8 cellular contexts compared by ENCODE assay signal in genomic region chr3:142027713-142028112, GRCh38.
DNase-seq lines count a peak whose midpoint lies in the region; ATAC-seq lines count a peak whose summit lies in the region.

No MANE protein-coding gene starts in this region.

- no peaks in the 10 kb centered on the region for H3K27me3 ChIP-seq in BLaER1 treated with 17β-estradiol and CSF1 and Interleukin-3, amounts not matched to agents 10 nM and 100 nM
- H3K27me3 ChIP-seq in endocrine pancreas (ENCODE audit: control insufficient read depth, insufficient read depth, low read length): no peaks in the 10 kb centered on the region
- no peaks in the 10 kb centered on the region for H3K27me3 ChIP-seq in naive thymus-derived CD4-positive, alpha-beta T cell (ENCODE audit: control insufficient read depth in 2 of 2, insufficient read depth in 2 of 2, low read length in 2 of 2)

- H3K27me3 Mint-ChIP-seq in naive thymus-derived CD4-positive, alpha-beta T cell: no peaks in the 10 kb centered on the region

- no peaks in the 10 kb centered on the region for H3K9me3 ChIP-seq in BLaER1 treated with 17β-estradiol and CSF1 and Interleukin-3, amounts not matched to agents 10 nM and 100 nM (replicated peaks in 1 of 11)
- no peaks in the 10 kb centered on the region for H3K9me3 ChIP-seq in endocrine pancreas (ENCODE audit: control insufficient read depth, low read length)
- no peaks in the 10 kb centered on the region for H3K9me3 ChIP-seq in naive thymus-derived CD4-positive, alpha-beta T cell (ENCODE audit: control insufficient read depth in 2 of 3, low read length in 3 of 3)

- H3K4me1 ChIP-seq in BLaER1 treated with 17β-estradiol and CSF1 and Interleukin-3, amounts not matched to agents 10 nM and 100 nM: peaks cover 5 to 36% (median 15%) of the 10 kb centered on the region in 10 experiments
- H3K4me1 ChIP-seq in endocrine pancreas (ENCODE audit: control insufficient read depth, insufficient read depth, low read length): no peaks in the 10 kb centered on the region
- H3K4me1 ChIP-seq in naive thymus-derived CD4-positive, alpha-beta T cell (ENCODE audit: control insufficient read depth in 2 of 2, insufficient read depth in 2 of 2, low read length in 2 of 2): no peaks in the 10 kb centered on the region

- no peaks in the 10 kb centered on the region for H4K20me1 ChIP-seq in BLaER1 treated with 17β-estradiol and CSF1 and Interleukin-3, amounts not matched to agents 10 nM and 100 nM

- peak overlapping the region; percentile 6 to 84 (median 55) for H3K27ac Mint-ChIP-seq in naive thymus-derived CD4-positive, alpha-beta T cell

- peaks cover 0 to 18% (median 8%) of the 10 kb centered on the region in 11 experiments; a peak in 12 of 22 replicates for H3K36me3 ChIP-seq in BLaER1 treated with 17β-estradiol and CSF1 and Interleukin-3, amounts not matched to agents 10 nM and 100 nM
- no peaks in the 10 kb centered on the region for H3K36me3 ChIP-seq in endocrine pancreas (ENCODE audit: control insufficient read depth, insufficient read depth, low read length)
- H3K36me3 ChIP-seq in naive thymus-derived CD4-positive, alpha-beta T cell (ENCODE audit: control insufficient read depth in 2 of 3, insufficient read depth in 3 of 3, low read length in 3 of 3): no peaks in the 10 kb centered on the region

- peaks cover 0 to 9% (median 0%) of the 10 kb centered on the region in 5 donors for H3K36me3 Mint-ChIP-seq in naive thymus-derived CD4-positive, alpha-beta T cell

- DNase-seq in SK-MEL-5 (ENCODE audit: low read depth, low spot score) (peak; percentile 36), OCI-M2 (lab: John Stamatoyannopoulos, UW; ENCODE audit: unreplicated experiment) (no peak)
- peak in 6 of 9 donors; percentile 3 to 31 (median 16) for DNase-seq in naive thymus-derived CD4-positive, alpha-beta T cell

- POLR2A ChIA-PET in naive thymus-derived CD4-positive, alpha-beta T cell (lab: Charles Lee): interaction anchor here (0.7 to 1.3 kb wide), 2 partner anchors 12 to 974 kb away, joined by 3 to 4 read pairs; partner anchors contain the start of gene U2SURP

- H3K4me1 Mint-ChIP-seq in naive thymus-derived CD4-positive, alpha-beta T cell: peaks cover 13 to 50% (median 48%) of the 10 kb centered on the region in 7 donors

- H3K4me2 ChIP-seq in BLaER1 treated with 17β-estradiol and CSF1 and Interleukin-3, amounts not matched to agents 10 nM and 100 nM: peak overlapping the region; percentile 67 to 91 (median 78)

- peak overlapping the region; percentile 43 to 70 (median 62) for H3K4me3 ChIP-seq in BLaER1 treated with 17β-estradiol and CSF1 and Interleukin-3, amounts not matched to agents 10 nM and 100 nM
- peak overlapping the region; percentile 84 for H3K4me3 ChIP-seq in endocrine pancreas (ENCODE audit: control insufficient read depth, insufficient read depth, low read length)
- H3K4me3 ChIP-seq in naive thymus-derived CD4-positive, alpha-beta T cell (ENCODE audit: low read length): peak overlapping the region; percentile 42

- H3K9ac ChIP-seq in BLaER1 treated with 17β-estradiol and CSF1 and Interleukin-3, amounts not matched to agents 10 nM and 100 nM: peak overlapping the region in 10 of 11 experiments; percentile 50 to 71 (median 64); a peak in 20 of 22 replicates
- H3K9ac ChIP-seq in endocrine pancreas (ENCODE audit: control insufficient read depth, insufficient read depth, low read length): no peak overlapping the region

- CTCF ChIA-PET in naive thymus-derived CD4-positive, alpha-beta T cell (lab: Charles Lee): no interaction called here

- no peaks in the 10 kb centered on the region for H3K9me3 Mint-ChIP-seq in naive thymus-derived CD4-positive, alpha-beta T cell

- H3K27ac ChIP-seq in BLaER1 treated with 17β-estradiol and CSF1 and Interleukin-3, amounts not matched to agents 10 nM and 100 nM: peak overlapping the region in 9 of 11 experiments; percentile 27 to 69 (median 57); a peak in 16 of 22 replicates
- H3K27ac ChIP-seq in naive thymus-derived CD4-positive, alpha-beta T cell (ENCODE audit: low read depth, low read length): peak overlapping the region; percentile 57

- in situ Hi-C loops in SK-MEL-5 (cut with HindIII; ENCODE audit: low pct_unique_long_range_greater_than_20kb, low sequenced_read_pairs): no loop called here

- intact Hi-C loops in naive thymus-derived CD4-positive, alpha-beta T cell (cut with micrococcal nuclease): loop anchor here (1.0 to 10.0 kb wide), 10 partner anchors 122 to 975 kb away; partner anchors contain the start of genes ATR (in 2 of the 2), GK5 (in 2 of the 2), U2SURP (in 2 of the 2) and ATP1B3 (in 1 of the 2)

- ATAC-seq in GM18858 (IDR thresholded peaks at IDR 0.05; ENCODE audit: unreplicated experiment): peak; percentile 50
- peak; percentile 57 for ATAC-seq in HG03571 (IDR thresholded peaks at IDR 0.05; ENCODE audit: unreplicated experiment)
- ATAC-seq in naive thymus-derived CD4-positive, alpha-beta T cell: peak; percentile 75
- no peak for ATAC-seq in GM19467 (IDR thresholded peaks at IDR 0.05; ENCODE audit: unreplicated experiment)

- H3K4me3 Mint-ChIP-seq in naive thymus-derived CD4-positive, alpha-beta T cell: peak overlapping the region; percentile 81 to 93 (median 86)
